Comparison of ENCODE assay signal across 1 cellular context in the genomic region with DNA sequence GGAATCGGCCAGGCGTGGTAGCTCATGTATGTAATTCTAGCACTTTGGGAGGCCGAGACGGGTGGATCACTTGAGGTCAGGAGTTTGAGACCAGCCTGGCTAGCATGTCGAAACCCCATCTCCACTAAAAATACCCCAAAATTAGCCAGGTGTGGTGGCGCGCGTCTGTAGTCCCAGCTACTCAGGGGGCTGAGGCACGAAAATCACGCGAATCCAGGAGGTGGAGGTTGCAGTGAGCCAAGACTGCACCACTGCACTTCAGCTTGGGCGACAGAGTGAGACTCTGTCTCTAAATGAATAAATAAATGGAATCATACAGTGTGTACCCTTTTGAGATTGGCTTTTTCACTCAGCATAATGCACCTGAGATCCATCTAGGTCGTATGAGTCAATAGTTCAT.
TF ChIP-seq lines count a peak whose summit lies in the region.

No MANE protein-coding gene starts in this region.

TF ChIP-seq in HepG2, 621 proteins besides CTCF, POLR2A, EP300 and RAD21 (continued from another document):
- TF ChIP-seq, protein P1, sequence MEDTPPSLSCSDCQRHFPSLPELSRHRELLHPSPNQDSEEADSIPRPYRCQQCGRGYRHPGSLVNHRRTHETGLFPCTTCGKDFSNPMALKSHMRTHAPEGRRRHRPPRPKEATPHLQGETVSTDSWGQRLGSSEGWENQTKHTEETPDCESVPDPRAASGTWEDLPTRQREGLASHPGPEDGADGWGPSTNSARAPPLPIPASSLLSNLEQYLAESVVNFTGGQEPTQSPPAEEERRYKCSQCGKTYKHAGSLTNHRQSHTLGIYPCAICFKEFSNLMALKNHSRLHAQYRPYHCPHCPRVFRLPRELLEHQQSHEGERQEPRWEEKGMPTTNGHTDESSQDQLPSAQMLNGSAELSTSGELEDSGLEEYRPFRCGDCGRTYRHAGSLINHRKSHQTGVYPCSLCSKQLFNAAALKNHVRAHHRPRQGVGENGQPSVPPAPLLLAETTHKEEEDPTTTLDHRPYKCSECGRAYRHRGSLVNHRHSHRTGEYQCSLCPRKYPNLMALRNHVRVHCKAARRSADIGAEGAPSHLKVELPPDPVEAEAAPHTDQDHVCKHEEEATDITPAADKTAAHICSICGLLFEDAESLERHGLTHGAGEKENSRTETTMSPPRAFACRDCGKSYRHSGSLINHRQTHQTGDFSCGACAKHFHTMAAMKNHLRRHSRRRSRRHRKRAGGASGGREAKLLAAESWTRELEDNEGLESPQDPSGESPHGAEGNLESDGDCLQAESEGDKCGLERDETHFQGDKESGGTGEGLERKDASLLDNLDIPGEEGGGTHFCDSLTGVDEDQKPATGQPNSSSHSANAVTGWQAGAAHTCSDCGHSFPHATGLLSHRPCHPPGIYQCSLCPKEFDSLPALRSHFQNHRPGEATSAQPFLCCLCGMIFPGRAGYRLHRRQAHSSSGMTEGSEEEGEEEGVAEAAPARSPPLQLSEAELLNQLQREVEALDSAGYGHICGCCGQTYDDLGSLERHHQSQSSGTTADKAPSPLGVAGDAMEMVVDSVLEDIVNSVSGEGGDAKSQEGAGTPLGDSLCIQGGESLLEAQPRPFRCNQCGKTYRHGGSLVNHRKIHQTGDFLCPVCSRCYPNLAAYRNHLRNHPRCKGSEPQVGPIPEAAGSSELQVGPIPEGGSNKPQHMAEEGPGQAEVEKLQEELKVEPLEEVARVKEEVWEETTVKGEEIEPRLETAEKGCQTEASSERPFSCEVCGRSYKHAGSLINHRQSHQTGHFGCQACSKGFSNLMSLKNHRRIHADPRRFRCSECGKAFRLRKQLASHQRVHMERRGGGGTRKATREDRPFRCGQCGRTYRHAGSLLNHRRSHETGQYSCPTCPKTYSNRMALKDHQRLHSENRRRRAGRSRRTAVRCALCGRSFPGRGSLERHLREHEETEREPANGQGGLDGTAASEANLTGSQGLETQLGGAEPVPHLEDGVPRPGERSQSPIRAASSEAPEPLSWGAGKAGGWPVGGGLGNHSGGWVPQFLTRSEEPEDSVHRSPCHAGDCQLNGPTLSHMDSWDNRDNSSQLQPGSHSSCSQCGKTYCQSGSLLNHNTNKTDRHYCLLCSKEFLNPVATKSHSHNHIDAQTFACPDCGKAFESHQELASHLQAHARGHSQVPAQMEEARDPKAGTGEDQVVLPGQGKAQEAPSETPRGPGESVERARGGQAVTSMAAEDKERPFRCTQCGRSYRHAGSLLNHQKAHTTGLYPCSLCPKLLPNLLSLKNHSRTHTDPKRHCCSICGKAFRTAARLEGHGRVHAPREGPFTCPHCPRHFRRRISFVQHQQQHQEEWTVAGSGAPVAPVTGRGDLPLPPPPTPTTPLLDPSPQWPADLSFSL (CRISPR knock-in tag; IDR thresholded peaks at IDR 0.05): no peak
- TF ChIP-seq ZNF564 (CRISPR knock-in tag; IDR thresholded peaks at IDR 0.05): no peak
- TF ChIP-seq, protein P2, sequence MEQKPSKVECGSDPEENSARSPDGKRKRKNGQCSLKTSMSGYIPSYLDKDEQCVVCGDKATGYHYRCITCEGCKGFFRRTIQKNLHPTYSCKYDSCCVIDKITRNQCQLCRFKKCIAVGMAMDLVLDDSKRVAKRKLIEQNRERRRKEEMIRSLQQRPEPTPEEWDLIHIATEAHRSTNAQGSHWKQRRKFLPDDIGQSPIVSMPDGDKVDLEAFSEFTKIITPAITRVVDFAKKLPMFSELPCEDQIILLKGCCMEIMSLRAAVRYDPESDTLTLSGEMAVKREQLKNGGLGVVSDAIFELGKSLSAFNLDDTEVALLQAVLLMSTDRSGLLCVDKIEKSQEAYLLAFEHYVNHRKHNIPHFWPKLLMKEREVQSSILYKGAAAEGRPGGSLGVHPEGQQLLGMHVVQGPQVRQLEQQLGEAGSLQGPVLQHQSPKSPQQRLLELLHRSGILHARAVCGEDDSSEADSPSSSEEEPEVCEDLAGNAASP (CRISPR knock-in tag; IDR thresholded peaks at IDR 0.05; ENCODE audit: borderline replicate concordance): no peak
